In the genomic region with DNA sequence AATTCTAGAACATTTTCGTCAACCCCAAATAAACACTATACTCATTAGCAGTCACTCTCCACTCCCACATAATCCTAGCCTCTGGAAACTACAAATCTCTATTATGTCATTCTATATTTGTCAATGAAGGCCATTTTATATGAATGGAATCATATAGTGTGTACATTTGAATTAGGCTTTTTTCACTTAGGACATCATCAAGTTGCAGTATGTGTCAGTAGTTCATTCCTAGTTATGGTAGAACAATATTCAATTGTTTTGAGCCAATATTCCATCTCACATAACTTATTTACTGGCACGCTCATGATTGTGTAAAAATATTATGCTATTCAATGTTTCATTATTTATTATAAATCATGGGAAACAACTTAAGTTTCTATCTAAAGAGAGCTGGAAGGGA, we compare ENCODE assay signal across 6 cellular contexts.
"Had no signal": no experiment of that assay in that cellular context is flagged by ENCODE, and none has a peak within 500 bp of the region (broad histone marks: within the 10 kb centered on the region; RNA-seq: fewer than 3 reads in every experiment).

No MANE protein-coding gene starts in this region.

- DNase-seq: IMR-90, KBM-7, KG1 had no signal

- ATAC-seq: HepG2, K562 had no signal

- FAIRE-seq: HepG2, HTR-8/SVneo, K562 had no signal
